ENCODE assay signal across 27 cellular contexts in genomic region chr10:96988421-96988820, GRCh38.
A peak's percentile ranks its signal among the peaks of the same experiment; 100 is the strongest.
DNase-seq lines count a peak whose midpoint lies in the region; FAIRE-seq and TF ChIP-seq lines count a peak whose summit lies in the region.
"Had no signal": no experiment of that assay in that cellular context is flagged by ENCODE, and none has a peak within 500 bp of the region (broad histone marks: within the 10 kb centered on the region; RNA-seq: fewer than 3 reads in every experiment).

No MANE protein-coding gene starts in this region.

- H3K27ac Mint-ChIP-seq in astrocyte (ENCODE audit: unreplicated experiment) = peak overlapping the region; percentile 20
- H3K27ac Mint-ChIP-seq: activated CD8-positive, alpha-beta memory T cell treated with anti-CD3 and anti-CD28 coated beads, Interleukin-2, amount 10 ng/mL, durations not matched to agents 7 days and 5 days; immature natural killer cell had no signal

- H3K27me3 ChIP-seq in GM23248 (replicated peaks; ENCODE audit: insufficient read depth) (no peaks in the 10 kb centered on the region), astrocyte (ENCODE audit: insufficient read depth, low read length) (no peaks in the 10 kb centered on the region), stomach smooth muscle (ENCODE audit: control insufficient read depth in 1 of 2, insufficient read depth in 2 of 2, low read length in 2 of 2) (no peaks in the 10 kb centered on the region), spleen (replicated peaks in 1 of 7) (no peaks in the 10 kb centered on the region)
- H3K27me3 ChIP-seq: BLaER1, brain microvascular endothelial cell, right lobe of liver, stomach, thyroid gland had no signal

- H3K4me3 ChIP-seq in GM23248 (no peak overlapping the region), astrocyte (ENCODE audit: insufficient read depth, low read depth, low read length) (no peak overlapping the region), stomach smooth muscle (ENCODE audit: low read length in 2 of 2) (no peak overlapping the region), spleen (no peak overlapping the region)
- H3K4me3 ChIP-seq: BLaER1, left ventricle myocardium inferior, PC-9, right lobe of liver, stomach, thyroid gland had no signal

- peaks cover 34% of the 10 kb centered on the region for H3F3A ChIP-seq in GM23248 (ENCODE audit: insufficient read depth)

- peak overlapping the region; percentile 15 for H3K4me2 ChIP-seq in GM23248 (ENCODE audit: unreplicated experiment)
- no peak overlapping the region for H3K4me2 ChIP-seq in astrocyte (ENCODE audit: low read length)
- H3K4me2 ChIP-seq: BLaER1, PC-9, SK-N-SH had no signal

- no peaks in the 10 kb centered on the region for H3K9me3 Mint-ChIP-seq in astrocyte (ENCODE audit: unreplicated experiment)
- H3K9me3 Mint-ChIP-seq: activated T-cell treated with anti-CD3 and anti-CD28 coated beads, Interleukin-2, amount 50 U/mL, for 4 hours; IgD-negative memory B cell; immature natural killer cell had no signal

- H3K36me3 ChIP-seq in GM23248 (ENCODE audit: low read depth) = no peaks in the 10 kb centered on the region
- H3K36me3 ChIP-seq in astrocyte (ENCODE audit: insufficient read depth, low read length) = no peaks in the 10 kb centered on the region
- H3K36me3 ChIP-seq in stomach smooth muscle (ENCODE audit: control insufficient read depth in 2 of 2, insufficient read depth in 2 of 2, low read length in 2 of 2) = peaks cover 0 to 2% of the 10 kb centered on the region in 2 donors
- H3K36me3 ChIP-seq in spleen = peaks cover 0 to 10% (median 0%) of the 10 kb centered on the region in 6 donors
- H3K36me3 ChIP-seq: brain microvascular endothelial cell, left ventricle myocardium inferior, right lobe of liver, stomach, thyroid gland had no signal

- no peak overlapping the region for H2AFZ ChIP-seq in GM23248
- H2AFZ ChIP-seq in astrocyte (ENCODE audit: low read depth, low read length) = no peak overlapping the region
- H2AFZ ChIP-seq: PC-9 had no signal

- DNase-seq in GM23248 = peak; percentile 23
- no peak for DNase-seq in astrocyte (ENCODE audit: low read depth)
- peak; percentile 69 for DNase-seq in kidney tubule cell (ENCODE audit: low spot score)
- no peak for DNase-seq in DMS 273 treated with DMSO at 0.1 percent for 48 hours (lab: John Stamatoyannopoulos, UW)
- DNase-seq in spleen = no peak
- DNase-seq in amygdala (lab: John Stamatoyannopoulos, UW) = no peak
- DNase-seq: activated CD4-positive, alpha-beta T cell treated with anti-CD3 and anti-CD28 coated beads, Interleukin-2, amount 50 U/mL, for 4 hours; activated CD8-positive, alpha-beta memory T cell treated with anti-CD3 and anti-CD28 coated beads, Interleukin-2, amount 10 ng/mL, durations not matched to agents 7 days and 5 days; activated naive CD4-positive, alpha-beta T cell; activated T-cell treated with anti-CD3 and anti-CD28 coated beads, Interleukin-2, amount 50 U/mL, for 4 hours; brain microvascular endothelial cell; immature natural killer cell; left ventricle myocardium inferior; NCI-H1092; NCI-H187; NCI-H2171; NCI-H524; PC-9; right lobe of liver; SK-N-SH; stimulated activated CD4-positive, alpha-beta T cell treated with anti-CD3 and anti-CD28 coated beads, Interleukin-4, amount 100 ng/mL, for 1 hour; stomach; T-helper 2 cell; thyroid gland had no signal

- 21 to 23% methylated on average over 4 of the region's 4 CpGs for WGBS in GM23248 (ENCODE audit: low coverage in 1 of 2, low lambda C conversion rate in 2 of 2, missing lambda C conversion rate in 2 of 2), 2 experiments
- WGBS in spleen, 5 donors = 83 to 93% (median 89%) methylated on average over 4 of the region's 4 CpGs

- peak; percentile 34 for FAIRE-seq in astrocyte (lab: Jason Lieb, UNC)

- H3K9ac ChIP-seq in GM23248 (no peak overlapping the region), astrocyte (ENCODE audit: low read length) (no peak overlapping the region), stomach smooth muscle (ENCODE audit: low read length in 2 of 2) (no peak overlapping the region)
- H3K9ac ChIP-seq: BLaER1, SK-N-SH had no signal

- H3K4me1 ChIP-seq in GM23248 (ENCODE audit: insufficient read depth) (peaks cover 41% of the 10 kb centered on the region), astrocyte (ENCODE audit: insufficient read depth, low read length) (peaks cover 22% of the 10 kb centered on the region), stomach smooth muscle (ENCODE audit: control insufficient read depth, insufficient read depth, low read length) (peaks cover 19% of the 10 kb centered on the region), spleen (peaks cover 0 to 18% (median 9%) of the 10 kb centered on the region in 6 donors)
- H3K4me1 ChIP-seq: left ventricle myocardium inferior, right lobe of liver, thyroid gland had no signal

- in situ Hi-C loops in GM23248 (cut with MboI) = no loop called here

- H3K36me3 Mint-ChIP-seq in astrocyte (ENCODE audit: low read depth, unreplicated experiment) = peaks cover 3% of the 10 kb centered on the region
- H3K36me3 Mint-ChIP-seq: activated CD8-positive, alpha-beta memory T cell treated with anti-CD3 and anti-CD28 coated beads, Interleukin-2, amount 10 ng/mL, durations not matched to agents 7 days and 5 days had no signal

- H4K20me1 ChIP-seq in GM23248 (ENCODE audit: insufficient read depth) (no peaks in the 10 kb centered on the region), astrocyte (ENCODE audit: insufficient read depth, low read length) (no peaks in the 10 kb centered on the region)
- H4K20me1 ChIP-seq: BLaER1 had no signal

- H3K27ac ChIP-seq in GM23248 (peak overlapping the region; percentile 58), astrocyte (ENCODE audit: low read depth, low read length) (no peak overlapping the region), stomach smooth muscle (ENCODE audit: low read length) (peak overlapping the region; percentile 50), spleen (no peak overlapping the region)
- H3K27ac ChIP-seq: BLaER1, brain microvascular endothelial cell, left ventricle myocardium inferior, PC-9, right lobe of liver, thyroid gland had no signal

- intact Hi-C loops in spleen (cut with DNase I; ENCODE audit: low total_unique reads) = no loop called here

- H3K4me1 Mint-ChIP-seq in astrocyte (ENCODE audit: low read depth, unreplicated experiment) = peaks cover 37% of the 10 kb centered on the region

- H3K79me2 ChIP-seq in GM23248 (ENCODE audit: insufficient read depth) = no peaks in the 10 kb centered on the region
- no peaks in the 10 kb centered on the region for H3K79me2 ChIP-seq in astrocyte (ENCODE audit: insufficient read depth, low read length)

- TF ChIP-seq CTCF in astrocyte (IDR thresholded peaks at IDR 0.05; ENCODE audit: insufficient read depth, low read depth, low read length) (no peak), spleen (IDR thresholded peaks at IDR 0.05 in 8 of 11, conservative IDR thresholded peaks at IDR 0.05 in 3 of 11) (no peak)

- H3K27me3 Mint-ChIP-seq in astrocyte (ENCODE audit: low read depth, unreplicated experiment) = no peaks in the 10 kb centered on the region
- H3K27me3 Mint-ChIP-seq: activated CD8-positive, alpha-beta memory T cell treated with anti-CD3 and anti-CD28 coated beads, Interleukin-2, amount 10 ng/mL, durations not matched to agents 7 days and 5 days; IgD-negative memory B cell had no signal

- H3K9me3 ChIP-seq in GM23248 (ENCODE audit: low read depth) = no peaks in the 10 kb centered on the region
- H3K9me3 ChIP-seq in astrocyte (ENCODE audit: insufficient read depth, low read depth, low read length) = no peaks in the 10 kb centered on the region
- no peaks in the 10 kb centered on the region for H3K9me3 ChIP-seq in stomach smooth muscle (ENCODE audit: control insufficient read depth in 2 of 2, low read length in 2 of 2)
- no peaks in the 10 kb centered on the region for H3K9me3 ChIP-seq in spleen
- H3K9me3 ChIP-seq: BLaER1, left ventricle myocardium inferior, right lobe of liver, SK-N-SH, stomach, thyroid gland had no signal

- TF ChIP-seq POLR2A in spleen (IDR thresholded peaks at IDR 0.05) = no peak

- H3K4me3 Mint-ChIP-seq in astrocyte (ENCODE audit: unreplicated experiment) = no peak overlapping the region
- H3K4me3 Mint-ChIP-seq: activated CD8-positive, alpha-beta memory T cell treated with anti-CD3 and anti-CD28 coated beads, Interleukin-2, amount 10 ng/mL, durations not matched to agents 7 days and 5 days; activated T-cell treated with anti-CD3 and anti-CD28 coated beads, Interleukin-2, amount 50 U/mL, for 4 hours; IgD-negative memory B cell; immature natural killer cell had no signal

- no peaks in the 10 kb centered on the region for H3K9me2 ChIP-seq in GM23248 (ENCODE audit: insufficient read depth)
- H3K9me2 ChIP-seq: SK-N-SH had no signal

Comparison
In these comparisons a context has a peak if more than half of its experiments do, and no peak if none do; other contexts are left out.
1. DNase-seq: peak in GM23248 (single experiment) and kidney tubule cell (single experiment); none in astrocyte (single experiment), DMS 273 treated with DMSO at 0.1 percent for 48 hours (single experiment), spleen (single experiment) and amygdala (0 of 56).
2. H3K27ac ChIP-seq: peak in GM23248 (single experiment) and stomach smooth muscle (single experiment); none in astrocyte (single experiment) and spleen (0 of 8).